ENCODE assay signal across 15 cellular contexts in the genomic region with DNA sequence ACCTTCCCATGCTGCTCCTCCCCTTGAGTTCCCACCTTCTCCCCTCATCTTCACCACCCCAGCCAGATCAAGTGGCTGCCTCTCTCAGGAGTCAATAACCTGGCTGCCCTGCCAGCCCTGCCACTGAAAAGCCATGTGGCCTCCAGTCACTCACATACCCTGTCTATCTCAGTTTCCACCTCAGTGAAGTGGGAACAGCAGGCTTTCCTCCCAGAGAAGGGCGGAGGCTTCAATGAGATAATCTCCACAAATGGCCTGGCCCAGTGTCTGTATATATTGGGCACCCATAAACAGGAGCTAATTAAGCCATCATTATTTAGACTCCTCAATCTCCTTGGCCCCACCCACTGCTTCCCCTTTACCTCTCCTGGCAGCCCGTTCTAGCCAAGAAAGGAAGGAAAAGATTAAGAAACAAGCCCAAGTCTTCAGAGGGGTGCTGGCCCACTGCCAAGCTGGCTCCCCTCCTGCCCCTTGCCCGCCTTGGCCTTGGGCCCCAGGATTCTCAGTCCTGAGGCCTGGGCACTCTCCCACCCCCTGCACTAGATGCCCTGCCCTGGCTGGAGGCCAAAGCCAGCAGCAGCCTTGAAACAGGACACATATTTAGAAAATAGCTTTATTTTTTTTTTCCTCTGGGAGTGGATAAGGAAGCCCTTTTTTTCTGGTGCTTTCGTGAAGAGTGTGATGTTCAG. TPM values are rescaled to one million over a fixed set of nuclear protein-coding genes. Genes with fewer than 3 reads are reported as not detected.
DNase-seq lines count a peak whose midpoint lies in the region; ATAC-seq and TF ChIP-seq lines count a peak whose summit lies in the region.
"Had no signal": no experiment of that assay in that cellular context is flagged by ENCODE, and none has a peak within 500 bp of the region (broad histone marks: within the 10 kb centered on the region; RNA-seq: fewer than 3 reads in every experiment).

No MANE protein-coding gene starts in this region.

- peak overlapping the region; percentile 34; the same call in 1 of the 2 replicates for H3K9ac ChIP-seq in BLaER1

- no peak for TF ChIP-seq CTCF in HEK293 (tag by site-specific recombination; IDR thresholded peaks at IDR 0.05)
- TF ChIP-seq CTCF in activated CD8-positive, alpha-beta T cell treated with anti-CD3 and anti-CD28 coated beads for 36 hours (IDR thresholded peaks at IDR 0.05): no peak

- no peaks in the 10 kb centered on the region for H3K9me3 Mint-ChIP-seq in activated CD8-positive, alpha-beta T cell treated with anti-CD3 and anti-CD28 coated beads for 36 hours
- no peaks in the 10 kb centered on the region for H3K9me3 Mint-ChIP-seq in naive thymus-derived CD8-positive, alpha-beta T cell

- H3K4me1 Mint-ChIP-seq in activated CD8-positive, alpha-beta T cell treated with anti-CD3 and anti-CD28 coated beads for 36 hours (ENCODE audit: low read depth): peaks cover 20% of the 10 kb centered on the region
- peaks cover 19 to 36% (median 32%) of the 10 kb centered on the region in 4 donors for H3K4me1 Mint-ChIP-seq in naive thymus-derived CD8-positive, alpha-beta T cell

- H3K4me1 ChIP-seq in BLaER1 (peaks cover 19% of the 10 kb centered on the region), HEK293 (ENCODE audit: control insufficient read depth, insufficient read depth, low read length) (no peaks in the 10 kb centered on the region)
- H3K4me1 ChIP-seq: prostate gland had no signal

- DNase-seq in activated CD8-positive, alpha-beta T cell treated with anti-CD3 and anti-CD28 coated beads for 36 hours: no peak
- DNase-seq in naive thymus-derived CD8-positive, alpha-beta T cell: no peak
- no peak for DNase-seq in activated effector memory CD4-positive, alpha-beta T cell treated with Interleukin-2 at 50 U/mL for 16 hours
- DNase-seq in NK-92 (lab: John Stamatoyannopoulos, UW; ENCODE audit: unreplicated experiment) (no peak), cortex of kidney (lab: John Stamatoyannopoulos, UW) (no peak), COLO668 (lab: John Stamatoyannopoulos, UW; ENCODE audit: unreplicated experiment) (no peak)
- DNase-seq: activated CD4-positive, alpha-beta T cell treated with anti-CD3 and anti-CD28 coated beads for 48 hours; activated gamma-delta T cell; esophagus squamous epithelium; NCI-H187 treated with DMSO at 0.1 percent for 48 hours; NK-92 treated with Interleukin-12 subunit alpha and Interleukin-12 subunit beta, amount 100 ng/mL, for 24 hours had no signal

- H3K27ac Mint-ChIP-seq in activated CD8-positive, alpha-beta T cell treated with anti-CD3 and anti-CD28 coated beads for 36 hours: peak overlapping the region; percentile 56
- H3K27ac Mint-ChIP-seq in naive thymus-derived CD8-positive, alpha-beta T cell: peak overlapping the region in 9 of 10 donors; percentile 25 to 91 (median 62)

- no peaks in the 10 kb centered on the region for H3K27me3 ChIP-seq in BLaER1
- H3K27me3 ChIP-seq: esophagus squamous epithelium had no signal

- H3K4me3 Mint-ChIP-seq in activated CD8-positive, alpha-beta T cell treated with anti-CD3 and anti-CD28 coated beads for 36 hours: no peak overlapping the region
- H3K4me3 Mint-ChIP-seq in naive thymus-derived CD8-positive, alpha-beta T cell: no peak overlapping the region

- H3K4me2 ChIP-seq in BLaER1: peak overlapping the region; percentile 69

- H3K4me3 ChIP-seq in BLaER1 (no peak overlapping the region), HEK293 (ENCODE audit: low read depth, low read length) (no peak overlapping the region)
- H3K4me3 ChIP-seq: esophagus squamous epithelium, prostate gland had no signal

- POLR2A ChIA-PET in HEK293 (lab: Yijun Ruan, JAX): interaction anchor here (0.6 to 2.3 kb wide), 3 partner anchors 14 to 353 kb away, joined by 4 to 8 read pairs (median 5); partner anchors contain the start of gene EPB41
- POLR2A ChIA-PET in activated CD8-positive, alpha-beta T cell treated with anti-CD3 and anti-CD28 coated beads for 36 hours (lab: Charles Lee): interaction anchor here (1.7 kb wide), 1 partner anchor 16 kb away, joined by 8 read pairs; the partner anchor contains the start of gene EPB41
- POLR2A ChIA-PET in naive thymus-derived CD8-positive, alpha-beta T cell (lab: Charles Lee): interaction anchor here (2.0 kb wide), 1 partner anchor 15 kb away, joined by 7 read pairs; the partner anchor contains the start of gene EPB41

- H3K27ac ChIP-seq in BLaER1: peak overlapping the region; percentile 41; the same call in 1 of the 2 replicates
- no peak overlapping the region for H3K27ac ChIP-seq in HEK293 (ENCODE audit: extremely low read depth, low read depth, low read length)
- H3K27ac ChIP-seq: C4-2B, esophagus squamous epithelium, prostate gland had no signal

- intact Hi-C loops in activated CD8-positive, alpha-beta T cell treated with anti-CD3 and anti-CD28 coated beads for 36 hours (cut with micrococcal nuclease): no loop called here

- peaks cover 72% of the 10 kb centered on the region for H4K20me1 ChIP-seq in BLaER1

- peaks cover 3% of the 10 kb centered on the region for H3K36me3 Mint-ChIP-seq in activated CD8-positive, alpha-beta T cell treated with anti-CD3 and anti-CD28 coated beads for 36 hours (ENCODE audit: low read depth)
- H3K36me3 Mint-ChIP-seq in naive thymus-derived CD8-positive, alpha-beta T cell: peaks cover 0 to 2% (median 0%) of the 10 kb centered on the region in 3 donors

- no peaks in the 10 kb centered on the region for H3K27me3 Mint-ChIP-seq in activated CD8-positive, alpha-beta T cell treated with anti-CD3 and anti-CD28 coated beads for 36 hours
- no peaks in the 10 kb centered on the region for H3K27me3 Mint-ChIP-seq in naive thymus-derived CD8-positive, alpha-beta T cell

- ATAC-seq in activated CD8-positive, alpha-beta T cell treated with anti-CD3 and anti-CD28 coated beads for 36 hours: no peak
- ATAC-seq in naive thymus-derived CD8-positive, alpha-beta T cell: no peak

- H3K36me3 ChIP-seq in BLaER1 (peaks cover 23% of the 10 kb centered on the region; the same call in 1 of the 2 replicates), HEK293 (ENCODE audit: control insufficient read depth in 2 of 2, insufficient read depth in 1 of 2, low read length in 2 of 2) (peaks cover 0 to 7% of the 10 kb centered on the region in 2 experiments; a peak in 1 of 3 replicates)
- H3K36me3 ChIP-seq: prostate gland had no signal

- H3K9me3 ChIP-seq in BLaER1: no peaks in the 10 kb centered on the region
- no peaks in the 10 kb centered on the region for H3K9me3 ChIP-seq in HEK293 (ENCODE audit: control insufficient read depth, insufficient read depth, low read depth, low read length)
- H3K9me3 ChIP-seq: esophagus squamous epithelium, prostate gland had no signal

- CTCF ChIA-PET in HEK293 (lab: Yijun Ruan, JAX): interaction anchor here (0.7 to 3.6 kb wide), 3 partner anchors 20 to 304 kb away, joined by 3 to 16 read pairs (median 3); no protein-coding TSS in a partner anchor
- CTCF ChIA-PET in activated CD8-positive, alpha-beta T cell treated with anti-CD3 and anti-CD28 coated beads for 36 hours (lab: Charles Lee): no interaction called here

TF ChIP-seq in HEK293, 187 proteins besides CTCF, POLR2A, EP300 and RAD21:
- no peak for TF ChIP-seq ZNF677 (tag by site-specific recombination; IDR thresholded peaks at IDR 0.05)
- peak; percentile 74 for TF ChIP-seq KLF1 (tag by site-specific recombination; IDR thresholded peaks at IDR 0.05)
- no peak for TF ChIP-seq ZNF350 (tag by site-specific recombination; IDR thresholded peaks at IDR 0.05)
- TF ChIP-seq, protein P1, sequence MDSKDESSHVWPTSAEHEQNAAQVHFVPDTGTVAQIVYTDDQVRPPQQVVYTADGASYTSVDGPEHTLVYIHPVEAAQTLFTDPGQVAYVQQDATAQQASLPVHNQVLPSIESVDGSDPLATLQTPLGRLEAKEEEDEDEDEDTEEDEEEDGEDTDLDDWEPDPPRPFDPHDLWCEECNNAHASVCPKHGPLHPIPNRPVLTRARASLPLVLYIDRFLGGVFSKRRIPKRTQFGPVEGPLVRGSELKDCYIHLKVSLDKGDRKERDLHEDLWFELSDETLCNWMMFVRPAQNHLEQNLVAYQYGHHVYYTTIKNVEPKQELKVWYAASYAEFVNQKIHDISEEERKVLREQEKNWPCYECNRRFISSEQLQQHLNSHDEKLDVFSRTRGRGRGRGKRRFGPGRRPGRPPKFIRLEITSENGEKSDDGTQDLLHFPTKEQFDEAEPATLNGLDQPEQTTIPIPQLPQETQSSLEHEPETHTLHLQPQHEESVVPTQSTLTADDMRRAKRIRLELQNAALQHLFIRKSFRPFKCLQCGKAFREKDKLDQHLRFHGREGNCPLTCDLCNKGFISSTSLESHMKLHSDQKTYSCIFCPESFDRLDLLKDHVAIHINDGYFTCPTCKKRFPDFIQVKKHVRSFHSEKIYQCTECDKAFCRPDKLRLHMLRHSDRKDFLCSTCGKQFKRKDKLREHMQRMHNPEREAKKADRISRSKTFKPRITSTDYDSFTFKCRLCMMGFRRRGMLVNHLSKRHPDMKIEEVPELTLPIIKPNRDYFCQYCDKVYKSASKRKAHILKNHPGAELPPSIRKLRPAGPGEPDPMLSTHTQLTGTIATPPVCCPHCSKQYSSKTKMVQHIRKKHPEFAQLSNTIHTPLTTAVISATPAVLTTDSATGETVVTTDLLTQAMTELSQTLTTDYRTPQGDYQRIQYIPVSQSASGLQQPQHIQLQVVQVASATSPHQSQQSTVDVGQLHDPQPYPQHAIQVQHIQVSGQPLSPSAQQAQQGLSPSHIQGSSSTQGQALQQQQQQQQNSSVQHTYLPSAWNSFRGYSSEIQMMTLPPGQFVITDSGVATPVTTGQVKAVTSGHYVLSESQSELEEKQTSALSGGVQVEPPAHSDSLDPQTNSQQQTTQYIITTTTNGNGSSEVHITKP (tag by site-specific recombination; IDR thresholded peaks at IDR 0.05): peak; percentile 49
- TF ChIP-seq REPIN1 (tag by site-specific recombination; IDR thresholded peaks at IDR 0.05; ENCODE audit: low read depth): no peak
- TF ChIP-seq SP7 (tag by site-specific recombination; IDR thresholded peaks at IDR 0.05): 0 out of 2 replicates have a peak, but pooled peaks have one; percentile 43
- no peak for TF ChIP-seq ZNF214 (tag by site-specific recombination; IDR thresholded peaks at IDR 0.05; ENCODE audit: borderline replicate concordance)
- no peak for TF ChIP-seq TRIM28 (IDR thresholded peaks at IDR 0.05; ENCODE audit: borderline replicate concordance, low read length)
- no peak for TF ChIP-seq ZNF157 (tag by site-specific recombination; IDR thresholded peaks at IDR 0.05)
- peak; percentile 89 for TF ChIP-seq ZBTB20 (tag by site-specific recombination; IDR thresholded peaks at IDR 0.05)
- TF ChIP-seq ZBTB8A (tag by site-specific recombination; IDR thresholded peaks at IDR 0.05): peak; percentile 60; the same call in 1 of the 2 replicates

RNA-seq across cellular contexts. Expression of gene EPB41, which starts 16.0 kb away (rescaled TPM):
- total RNA-seq in activated CD8-positive, alpha-beta T cell treated with anti-CD3 and anti-CD28 coated beads for 36 hours: 10 to 100 TPM; 74.9 to 80.3 TPM
- total RNA-seq in naive thymus-derived CD8-positive, alpha-beta T cell: 100 to 1,000 TPM; 300 to 328 TPM
- 10 to 100 TPM; 84.1 to 99.9 (median 92.9) TPM for polyA plus RNA-seq in naive thymus-derived CD8-positive, alpha-beta T cell
